ENCODE assay signal across 1 cellular context in genomic region chr2:18560797-18561085, GRCh38.
TF ChIP-seq lines count a peak whose summit lies in the region.

No MANE protein-coding gene starts in this region.

TF ChIP-seq in IMR-90, 13 proteins besides CTCF, POLR2A, EP300 and RAD21 (continued from another document):
- TF ChIP-seq MAFK (IDR thresholded peaks at IDR 0.05; ENCODE audit: low read depth, low read length) = no peak
